ENCODE assay signal across 17 cellular contexts in genomic region chr19:10892256-10892655, GRCh38. TPM values are rescaled to one million over a fixed set of nuclear protein-coding genes. Genes with fewer than 3 reads are reported as not detected.
A peak's percentile ranks its signal among the peaks of the same experiment; 100 is the strongest.
DNase-seq lines count a peak whose midpoint lies in the region; ATAC-seq and TF ChIP-seq lines count a peak whose summit lies in the region.
"Had no signal": no experiment of that assay in that cellular context is flagged by ENCODE, and none has a peak within 500 bp of the region (broad histone marks: within the 10 kb centered on the region; RNA-seq: fewer than 3 reads in every experiment).

No MANE protein-coding gene starts in this region.

- DNase-seq in LHCN-M2 (ENCODE audit: low read depth) (peak; percentile 73), RWPE1 (ENCODE audit: low spot score) (no peak), left kidney (ENCODE audit: low read depth, low spot score) (peak; percentile 83), gastrocnemius medialis (peak; percentile 81 to 96), SHP77 treated with DMSO at 0.1 percent for 48 hours (lab: John Stamatoyannopoulos, UW) (no peak), NCI-H1092 (lab: John Stamatoyannopoulos, UW) (no peak), SIG-M5 (lab: John Stamatoyannopoulos, UW) (no peak)
- DNase-seq: activated CD8-positive, alpha-beta T cell treated with anti-CD3 and anti-CD28 coated beads, Interleukin-2, amount 10 ng/mL, durations not matched to agents 7 days and 5 days; adrenal gland; DMS53; Kasumi-1; left lung; naive thymus-derived CD8-positive, alpha-beta T cell; NCI-H1694 treated with DMSO at 0.1 percent for 48 hours; NK-92 treated with Interleukin-12 subunit alpha and Interleukin-12 subunit beta, amount 100 ng/mL, for 24 hours; SK-N-SH had no signal

- H3K9me3 ChIP-seq in gastrocnemius medialis, result no peaks in the 10 kb centered on the region
- H3K9me3 ChIP-seq: adrenal gland, left lung, SK-N-SH had no signal

- CTCF ChIA-PET in RWPE1 (lab: Yijun Ruan, JAX), result interaction anchor here (0.6 to 0.9 kb wide), 2 partner anchors 21 to 1997 kb away, joined by 3 to 5 read pairs; no protein-coding TSS in a partner anchor

- intact Hi-C loops in gastrocnemius medialis (cut with DNase I; ENCODE audit: low total_unique reads), result no loop called here

- TF ChIP-seq POLR2A in gastrocnemius medialis (IDR thresholded peaks at IDR 0.05), result no peak

- peak overlapping the region in 1 of 4 donors; percentile 9 for H3K4me3 ChIP-seq in gastrocnemius medialis
- H3K4me3 ChIP-seq: adrenal gland, left lung had no signal

- H3K27ac ChIP-seq in RWPE1 (peak overlapping the region; percentile 42), gastrocnemius medialis (peak overlapping the region; percentile 84 to 95 (median 90))

- H3K36me3 ChIP-seq in gastrocnemius medialis, result no peaks in the 10 kb centered on the region
- H3K36me3 ChIP-seq: adrenal gland, left lung had no signal

- in situ Hi-C loops in gastrocnemius medialis (cut with MboI; ENCODE audit: low sequenced_read_pairs in 4 of 4), result no loop called here

- H3K27me3 ChIP-seq in gastrocnemius medialis, result no peaks in the 10 kb centered on the region
- H3K27me3 ChIP-seq: adrenal gland, left lung had no signal

- ATAC-seq in gastrocnemius medialis, result peak; percentile 74 to 77
- ATAC-seq: activated CD8-positive, alpha-beta T cell treated with anti-CD3 and anti-CD28 coated beads, Interleukin-2, amount 10 ng/mL, durations not matched to agents 7 days and 5 days; activated T-helper 17 cell treated with anti-CD3 and anti-CD28 coated beads, Interleukin-2, amount 50 U/mL, for 72 hours; naive thymus-derived CD8-positive, alpha-beta T cell had no signal

- TF ChIP-seq CTCF in RWPE1 (conservative IDR thresholded peaks at IDR 0.05; ENCODE audit: low read depth) (no peak), gastrocnemius medialis (IDR thresholded peaks at IDR 0.05 in 4 of 5, conservative IDR thresholded peaks at IDR 0.05 in 1 of 5) (no peak)

- peaks cover 75 to 98% of the 10 kb centered on the region in 2 donors for H3K4me1 ChIP-seq in gastrocnemius medialis

- POLR2A ChIA-PET in RWPE1 (lab: Yijun Ruan, JAX; ENCODE audit: low non-redundant PET), result no interaction called here

RNA-seq across cellular contexts. Expression of gene CARM1, which starts 20.9 kb away (rescaled TPM):
- total RNA-seq in LHCN-M2 (2014; rRNA removed) (37.4 and 42.1 TPM in 2 replicates), gastrocnemius medialis (10 to 100 TPM; 31.2 to 58.5 (median 53.0) TPM)
- polyA plus RNA-seq in LHCN-M2 (2012), result 46.7 TPM

RNA-seq across cellular contexts. Expression of gene YIPF2, which starts 36.2 kb away (rescaled TPM):
- total RNA-seq in LHCN-M2 (2014; rRNA removed), result 64.0 and 72.4 TPM in 2 replicates
- polyA plus RNA-seq in LHCN-M2 (2012), result 71.3 TPM
- 10 to 100 TPM; 17.8 to 30.8 (median 24.2) TPM for total RNA-seq in gastrocnemius medialis

RNA-seq across cellular contexts. Expression of gene TIMM29, which starts 36.4 kb away (rescaled TPM):
- total RNA-seq in LHCN-M2 (2014; rRNA removed) (34.7 and 37.1 TPM in 2 replicates), gastrocnemius medialis (10 to 100 TPM; 28.7 to 54.5 (median 34.8) TPM)
- 13.7 TPM for polyA plus RNA-seq in LHCN-M2 (2012)

RNA-seq across cellular contexts. Expression of gene C19orf38, which starts 44.0 kb away (rescaled TPM):
- not detected in 2 replicates for total RNA-seq in LHCN-M2 (2014; rRNA removed)
- polyA plus RNA-seq in LHCN-M2 (2012), result 0.11 TPM
- 1 to 10 TPM; 1.4 to 3.9 (median 1.9) TPM for total RNA-seq in gastrocnemius medialis

RNA-seq across cellular contexts. Expression of gene TMED1, which starts 56.2 kb away (rescaled TPM):
- 52.1 and 52.9 TPM in 2 replicates for total RNA-seq in LHCN-M2 (2014; rRNA removed)
- 37.2 TPM for polyA plus RNA-seq in LHCN-M2 (2012)
- total RNA-seq in gastrocnemius medialis, result 10 to 100 TPM; 33.0 to 90.0 (median 57.1) TPM

Comparison
In these comparisons a context has a peak if more than half of its experiments do, and no peak if none do; other contexts are left out.
1. DNase-seq: peak in LHCN-M2 (single experiment), left kidney (single experiment) and gastrocnemius medialis (2 of 2); none in RWPE1 (single experiment), SHP77 treated with DMSO at 0.1 percent for 48 hours (single experiment), NCI-H1092 (single experiment) and SIG-M5 (single experiment).